Comparison of ENCODE assay signal across 1 cellular context in the genomic region with DNA sequence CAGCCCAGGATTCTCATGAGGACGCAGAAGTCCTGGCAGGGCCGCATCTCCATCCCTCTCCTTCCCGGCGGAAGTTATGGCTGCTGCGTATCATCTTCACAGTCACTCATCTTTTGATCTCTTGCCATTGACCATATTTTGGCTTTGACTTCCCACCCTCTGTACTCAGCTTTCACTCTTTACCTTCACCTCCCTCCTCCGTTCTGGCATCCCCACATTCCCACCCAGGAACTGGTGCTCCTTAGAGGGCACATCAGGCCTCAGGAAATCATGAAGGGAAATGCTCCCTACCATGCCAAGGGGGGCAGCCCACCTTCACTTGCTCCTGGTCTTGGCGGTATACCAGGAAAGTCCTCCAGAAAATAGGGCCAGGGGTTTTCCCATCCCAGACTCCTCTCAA.
TF ChIP-seq lines count a peak whose summit lies in the region.

No MANE protein-coding gene starts in this region.

TF ChIP-seq in WTC11, 78 proteins besides CTCF, POLR2A, EP300 and RAD21:
- TF ChIP-seq ZNF532 (CRISPR knock-in tag; IDR thresholded peaks at IDR 0.05; ENCODE audit: borderline replicate concordance) (no peak), KAT7 (CRISPR knock-in tag; IDR thresholded peaks at IDR 0.05; ENCODE audit: borderline replicate concordance) (no peak), FOXJ3 (CRISPR knock-in tag; IDR thresholded peaks at IDR 0.05; ENCODE audit: borderline replicate concordance) (no peak), ZNF423 (CRISPR knock-in tag; IDR thresholded peaks at IDR 0.05) (no peak), SOX15 (CRISPR knock-in tag; IDR thresholded peaks at IDR 0.05) (no peak), JUN (CRISPR knock-in tag; IDR thresholded peaks at IDR 0.05) (no peak), ZNF416 (CRISPR knock-in tag; IDR thresholded peaks at IDR 0.05) (no peak), NR3C1 (CRISPR knock-in tag; conservative IDR thresholded peaks at IDR 0.05; ENCODE audit: low read depth) (no peak), GABPB1 (CRISPR knock-in tag; IDR thresholded peaks at IDR 0.05) (no peak), ZNF671 (CRISPR knock-in tag; IDR thresholded peaks at IDR 0.05) (no peak), OVOL2 (CRISPR knock-in tag; IDR thresholded peaks at IDR 0.05; ENCODE audit: borderline replicate concordance) (no peak), ZNF121 (CRISPR knock-in tag; IDR thresholded peaks at IDR 0.05) (no peak), SMAD4 (CRISPR knock-in tag; IDR thresholded peaks at IDR 0.05) (no peak), ZNF396 (CRISPR knock-in tag; IDR thresholded peaks at IDR 0.05; ENCODE audit: borderline replicate concordance) (no peak), IRF2 (CRISPR knock-in tag; IDR thresholded peaks at IDR 0.05; ENCODE audit: borderline replicate concordance, low read depth) (no peak), ETV6 (CRISPR knock-in tag; IDR thresholded peaks at IDR 0.05) (no peak), ZNF232 (CRISPR knock-in tag; IDR thresholded peaks at IDR 0.05) (no peak), AR (CRISPR knock-in tag; IDR thresholded peaks at IDR 0.05) (no peak)
